ENCODE assay signal across 8 cellular contexts in genomic region chr2:8692783-8693768, GRCh38. TPM values are rescaled to one million over a fixed set of nuclear protein-coding genes. Genes with fewer than 3 reads are reported as not detected.
A peak's percentile ranks its signal among the peaks of the same experiment; 100 is the strongest.
DNase-seq lines count a peak whose midpoint lies in the region; ATAC-seq, FAIRE-seq and TF ChIP-seq lines count a peak whose summit lies in the region.

No MANE protein-coding gene starts in this region.

- peak; percentile 30 for TF ChIP-seq CTCF in kidney (IDR thresholded peaks at IDR 0.05; ENCODE audit: borderline replicate concordance, extremely low read depth, insufficient read depth)

- H3K4me1 Mint-ChIP-seq in stimulated activated effector memory CD8-positive, alpha-beta T cell treated with anti-CD3 and anti-CD28 coated beads, Interleukin-12 subunit alpha, Interleukin-12 subunit beta, amount 100 ng/mL, for 72 hours = peaks cover 11% of the 10 kb centered on the region

- no peaks in the 10 kb centered on the region for H3K9me3 ChIP-seq in kidney (ENCODE audit: control insufficient read depth in 1 of 2, low read length in 2 of 2)

- no peaks in the 10 kb centered on the region for H3K36me3 Mint-ChIP-seq in stimulated activated effector memory CD8-positive, alpha-beta T cell treated with anti-CD3 and anti-CD28 coated beads, Interleukin-12 subunit alpha, Interleukin-12 subunit beta, amount 100 ng/mL, for 72 hours

- ATAC-seq in stimulated activated effector memory CD8-positive, alpha-beta T cell treated with anti-CD3 and anti-CD28 coated beads, Interleukin-12 subunit alpha, Interleukin-12 subunit beta, amount 100 ng/mL, for 72 hours = peak; percentile 72

- peak; percentile 69 for DNase-seq in DMS53 treated with DMSO at 0.1 percent for 48 hours (lab: John Stamatoyannopoulos, UW; ENCODE audit: unreplicated experiment)
- peak; percentile 54 to 79 for DNase-seq in NCI-H526 (lab: John Stamatoyannopoulos, UW)
- DNase-seq in T47D (ENCODE audit: low read depth in 1 of 2, low spot score in 1 of 2) = peak; percentile 42 to 47
- DNase-seq in kidney = peak; percentile 76
- peak; percentile 48 to 74 for DNase-seq in stimulated activated effector memory CD8-positive, alpha-beta T cell treated with anti-CD3 and anti-CD28 coated beads, Interleukin-12 subunit alpha, Interleukin-12 subunit beta, amount 100 ng/mL, for 72 hours (ENCODE audit: low spot score in 2 of 2)
- DNase-seq in HPDE6-E6E7 (ENCODE audit: extremely low spot score) = no peak
- no peak for DNase-seq in epidermal melanocyte (ENCODE audit: insufficient read length, low spot score)
- DNase-seq in NCI-H2081 treated with DMSO at 0.1 percent for 48 hours (lab: John Stamatoyannopoulos, UW) = no peak

- H3K27ac ChIP-seq in kidney (ENCODE audit: low read depth in 2 of 2, low read length in 2 of 2) = no peak overlapping the region

- H3K27ac Mint-ChIP-seq in stimulated activated effector memory CD8-positive, alpha-beta T cell treated with anti-CD3 and anti-CD28 coated beads, Interleukin-12 subunit alpha, Interleukin-12 subunit beta, amount 100 ng/mL, for 72 hours = no peak overlapping the region

- H3K4me3 Mint-ChIP-seq in stimulated activated effector memory CD8-positive, alpha-beta T cell treated with anti-CD3 and anti-CD28 coated beads, Interleukin-12 subunit alpha, Interleukin-12 subunit beta, amount 100 ng/mL, for 72 hours = peak overlapping the region; percentile 48

- peaks cover 0 to 6% of the 10 kb centered on the region in 2 donors for H3K4me1 ChIP-seq in kidney (ENCODE audit: control insufficient read depth in 1 of 2, insufficient read depth in 1 of 2, low read depth in 1 of 2, low read length in 2 of 2)

- in situ Hi-C loops in T47D (cut with HindIII; ENCODE audit: low pct_unique_long_range_greater_than_20kb, low sequenced_read_pairs) = no loop called here

- H3K9me3 Mint-ChIP-seq in stimulated activated effector memory CD8-positive, alpha-beta T cell treated with anti-CD3 and anti-CD28 coated beads, Interleukin-12 subunit alpha, Interleukin-12 subunit beta, amount 100 ng/mL, for 72 hours = no peaks in the 10 kb centered on the region

- peak overlapping the region; percentile 32 to 38 for H3K4me3 ChIP-seq in kidney (ENCODE audit: low read length in 2 of 2)

- no peaks in the 10 kb centered on the region for H3K36me3 ChIP-seq in kidney (ENCODE audit: control insufficient read depth in 1 of 2, insufficient read depth in 2 of 2, low read length in 2 of 2)

- no peak overlapping the region for H3K9ac ChIP-seq in kidney (ENCODE audit: low read length in 2 of 2)

- FAIRE-seq in kidney (lab: Jason Lieb, UNC) = no peak

- intact Hi-C loops in kidney (cut with DNase I) = loop anchor here (10.0 kb wide), 1 partner anchor 1258 kb away; no protein-coding TSS in a partner anchor

RNA-seq across cellular contexts. Expression of gene ID2, which starts 11.2 kb away (rescaled TPM):
- 74.6 TPM for total RNA-seq in kidney
- 113 TPM for polyA plus RNA-seq in kidney (ENCODE audit: insufficient read depth, low read depth, low replicate concordance)

Comparison
In these comparisons a context has a peak if more than half of its experiments do, and no peak if none do; other contexts are left out.
1. DNase-seq: peak in DMS53 treated with DMSO at 0.1 percent for 48 hours (single experiment), NCI-H526 (2 of 2), T47D (2 of 2), kidney (single experiment) and stimulated activated effector memory CD8-positive, alpha-beta T cell treated with anti-CD3 and anti-CD28 coated beads, Interleukin-12 subunit alpha, Interleukin-12 subunit beta, amount 100 ng/mL, for 72 hours (2 of 2); none in HPDE6-E6E7 (single experiment), epidermal melanocyte (single experiment) and NCI-H2081 treated with DMSO at 0.1 percent for 48 hours (single experiment).